Comparison of ENCODE assay signal across 21 cellular contexts in the genomic region with DNA sequence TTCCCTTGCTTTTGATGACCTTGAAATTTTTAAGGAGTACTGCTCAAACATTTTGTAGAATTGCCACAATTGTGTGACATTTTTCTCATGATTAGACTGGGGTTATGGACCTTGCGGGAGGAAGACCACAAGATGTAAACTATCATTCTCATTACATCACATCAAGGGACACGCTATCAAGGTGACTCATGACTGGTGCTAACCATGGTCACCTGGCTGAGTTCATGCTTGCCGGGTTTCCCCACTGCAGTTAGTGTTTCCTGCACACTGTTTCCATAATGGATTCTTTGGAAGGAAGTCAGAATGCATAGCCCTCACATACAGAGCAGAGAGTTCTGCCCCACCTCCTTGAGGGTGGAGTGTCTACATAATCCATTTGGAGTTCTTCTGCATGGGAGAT. TPM values are rescaled to one million over a fixed set of nuclear protein-coding genes. Genes with fewer than 3 reads are reported as not detected.
DNase-seq lines count a peak whose midpoint lies in the region; ATAC-seq, FAIRE-seq and TF ChIP-seq lines count a peak whose summit lies in the region.
"Had no signal": no experiment of that assay in that cellular context is flagged by ENCODE, and none has a peak within 500 bp of the region (broad histone marks: within the 10 kb centered on the region; RNA-seq: fewer than 3 reads in every experiment).

No MANE protein-coding gene starts in this region.

- peaks cover 17% of the 10 kb centered on the region for H3K9me3 ChIP-seq in IMR-90 (ENCODE audit: control insufficient read depth, insufficient read depth, low read length)
- H3K9me3 ChIP-seq: A549, Caco-2 had no signal

- in situ Hi-C loops in IMR-90 (cut with MboI; ENCODE audit: low sequenced_read_pairs) = no loop called here

- no peak overlapping the region for H3K4me2 ChIP-seq in IMR-90 (ENCODE audit: low read depth, low read length)
- H3K4me2 ChIP-seq: A549, GM23338 had no signal

- POLR2A ChIA-PET in IMR-90 (lab: Charles Lee; ENCODE audit: unreplicated experiment) = no interaction called here

- no peak overlapping the region for H2BK120ac ChIP-seq in IMR-90 (ENCODE audit: low read depth, low read length)

- DNase-seq in Daoy (ENCODE audit: low read depth) = peak; percentile 59
- no peak for DNase-seq in IMR-90
- DNase-seq in bronchial epithelial cell (ENCODE audit: low read depth) = peak; percentile 1
- DNase-seq in urothelium cell line (ENCODE audit: low spot score) = peak; percentile 72
- DNase-seq in activated effector memory CD4-positive, alpha-beta T cell treated with anti-CD3 and anti-CD28 coated beads, Interleukin-2, amount 50 U/mL, for 16 hours = no peak
- no peak for DNase-seq in NCI-H1048 (lab: John Stamatoyannopoulos, UW)
- DNase-seq in RKO (ENCODE audit: low spot score) = no peak
- DNase-seq: AML-193; Caco-2; CD4-positive, alpha-beta T cell; GF-D8; H7; HFFc6 had no signal

- H3K14ac ChIP-seq in IMR-90 (replicated peaks; ENCODE audit: low read depth, low read length) = no peak overlapping the region

- no peak overlapping the region for H3K27ac ChIP-seq in IMR-90 (ENCODE audit: insufficient read depth, low read length)
- H3K27ac ChIP-seq: A549, C4-2B had no signal

- no TSS peak for BruUV-seq in IMR-90 (replicated peaks; lab: Mats Ljungman, UMichigan)

- intact Hi-C loops in IMR-90 (cut with micrococcal nuclease) = no loop called here

- H2AFZ ChIP-seq in IMR-90 (replicated peaks; ENCODE audit: low read length, poor library complexity) = peak overlapping the region; percentile 23
- H2AFZ ChIP-seq: GM23338 had no signal

- H4K91ac ChIP-seq in IMR-90 (ENCODE audit: insufficient read depth, low read depth, low read length) = no peak overlapping the region

- H3K56ac ChIP-seq in IMR-90 (ENCODE audit: extremely low read depth, insufficient read depth, low read length) = no peak overlapping the region

- no peak overlapping the region for H3K4ac ChIP-seq in IMR-90 (ENCODE audit: low read depth, low read length)

- H3K23ac ChIP-seq in IMR-90 (ENCODE audit: low read depth, low read length) = no peak overlapping the region

- H3K27me3 ChIP-seq in IMR-90 (ENCODE audit: control insufficient read depth, insufficient read depth, low read length) (no peaks in the 10 kb centered on the region), bronchial epithelial cell (ENCODE audit: control insufficient read depth, insufficient read depth, low read length) (no peaks in the 10 kb centered on the region)

- TF ChIP-seq RAD21 in IMR-90 (IDR thresholded peaks at IDR 0.05; ENCODE audit: low read length) = no peak

- WGBS in IMR-90 (ENCODE audit: extremely low coverage in 2 of 2, insufficient read length in 1 of 2), 2 experiments = no CpG with 5 or more reads among the region's 3 CpGs

- H3K79me1 ChIP-seq in IMR-90 (ENCODE audit: low read depth in 1 of 2, low read length in 2 of 2) = no peaks in the 10 kb centered on the region

- H2BK15ac ChIP-seq in IMR-90 (ENCODE audit: low read depth, low read length) = no peak overlapping the region

- H3K9ac ChIP-seq in IMR-90 (ENCODE audit: low read depth, low read length) = no peak overlapping the region

- no peak for ATAC-seq in IMR-90 (ENCODE audit: low read depth)
- ATAC-seq: A549, GM23338, HCT116 had no signal

- no peaks in the 10 kb centered on the region for H4K20me1 ChIP-seq in IMR-90 (ENCODE audit: insufficient read depth, low read length)

- no peaks in the 10 kb centered on the region for H3K9me1 ChIP-seq in IMR-90 (ENCODE audit: insufficient read depth, low read length)

- dilution Hi-C loops in IMR-90 (cut with HindIII; ENCODE audit: low sequenced_read_pairs, unreplicated experiment) = no loop called here

- H3K4me3 ChIP-seq in IMR-90 (ENCODE audit: insufficient read depth, low read depth, low read length) (no peak overlapping the region), bronchial epithelial cell (ENCODE audit: low read depth, low read length) (no peak overlapping the region)
- H3K4me3 ChIP-seq: A549, GM23338 had no signal

- H3K36me3 ChIP-seq in IMR-90 (ENCODE audit: control insufficient read depth, insufficient read depth, low read length) (no peaks in the 10 kb centered on the region), bronchial epithelial cell (ENCODE audit: control insufficient read depth, insufficient read depth, low read length) (no peaks in the 10 kb centered on the region)

- H2AK5ac ChIP-seq in IMR-90 (ENCODE audit: low read depth, low read length) = no peak overlapping the region

- no peak overlapping the region for H4K8ac ChIP-seq in IMR-90 (ENCODE audit: low read depth in 2 of 2, low read length in 2 of 2)

- no peak for TF ChIP-seq CTCF in IMR-90 (conservative IDR thresholded peaks at IDR 0.05; ENCODE audit: low read depth, low read length)
- no peak for TF ChIP-seq CTCF in bronchial epithelial cell (IDR thresholded peaks at IDR 0.05; ENCODE audit: insufficient read depth, low read length, severe bottlenecking)

- FAIRE-seq in bronchial epithelial cell (lab: Jason Lieb, UNC) (no peak), urothelium cell line (lab: Jason Lieb, UNC) (peak; percentile 84)
- FAIRE-seq: A549, D721Med, HTR-8/SVneo had no signal

- H2AK9ac ChIP-seq in IMR-90 (replicated peaks; ENCODE audit: low read depth, low read length, poor library complexity) = no peak overlapping the region

- no peaks in the 10 kb centered on the region for H3K4me1 ChIP-seq in IMR-90 (ENCODE audit: control insufficient read depth, insufficient read depth, low read length)
- H3K4me1 ChIP-seq: A549, Caco-2 had no signal

- no peak for TF ChIP-seq POLR2A in IMR-90 (IDR thresholded peaks at IDR 0.05; ENCODE audit: low read depth, low read length)

- H2BK20ac ChIP-seq in IMR-90 (ENCODE audit: low read depth, low read length) = no peak overlapping the region

- H4K5ac ChIP-seq in IMR-90 (ENCODE audit: low read depth, low read length) = no peak overlapping the region

- no peak overlapping the region for H3K18ac ChIP-seq in IMR-90 (ENCODE audit: low read depth, low read length)

- H2BK5ac ChIP-seq in IMR-90 (ENCODE audit: low read depth, low read length, poor library complexity, severe bottlenecking) = no peak overlapping the region

- CTCF ChIA-PET in IMR-90 (lab: Yijun Ruan, JAX) = no interaction called here

TF ChIP-seq in IMR-90, 13 proteins besides CTCF, POLR2A, EP300 and RAD21:
- no peak for TF ChIP-seq NFE2L2 (IDR thresholded peaks at IDR 0.05; ENCODE audit: low read depth, low read length)
- TF ChIP-seq CEBPB (IDR thresholded peaks at IDR 0.05; ENCODE audit: low read depth, low read length) = no peak
- no peak for TF ChIP-seq SMC3 (IDR thresholded peaks at IDR 0.05; ENCODE audit: low read depth, low read length)
- no peak for TF ChIP-seq RFX5 (IDR thresholded peaks at IDR 0.05; ENCODE audit: low read depth, low read length)

RNA-seq across cellular contexts. Expression of a gene that starts 6.2 kb away (rescaled TPM):
- not detected in 2 replicates for total RNA-seq in Daoy (2014; rRNA removed; shearing (Covaris generic))
- total RNA-seq in IMR-90 (2012; rRNA removed) (not detected in 2 replicates), bronchial epithelial cell (not detected in 2 replicates)
- polyA plus RNA-seq in IMR-90 (2012; rRNA removed) = not detected in 2 replicates
- not detected in 2 replicates for polyA plus RNA-seq in IMR-90 (2012; cell fraction: cytosol; rRNA removed)
- polyA plus RNA-seq in IMR-90 (2012; cell fraction: nucleus; rRNA removed; ENCODE audit: low replicate concordance) = not detected in 2 replicates
- total RNA-seq: Caco-2; CD4-positive, alpha-beta T cell; GM23338; H7; HFFc6 had no signal
- polyA plus RNA-seq: A549, BJ, GM23338, IgD-negative memory B cell had no signal

Comparison
In these comparisons a context has a peak if more than half of its experiments do, and no peak if none do; other contexts are left out.
1. DNase-seq: peak in Daoy (single experiment), bronchial epithelial cell (single experiment) and urothelium cell line (single experiment); none in IMR-90 (single experiment), activated effector memory CD4-positive, alpha-beta T cell treated with anti-CD3 and anti-CD28 coated beads, Interleukin-2, amount 50 U/mL, for 16 hours (single experiment), NCI-H1048 (single experiment) and RKO (single experiment).